10 cellular contexts compared by ENCODE assay signal in the genomic region with DNA sequence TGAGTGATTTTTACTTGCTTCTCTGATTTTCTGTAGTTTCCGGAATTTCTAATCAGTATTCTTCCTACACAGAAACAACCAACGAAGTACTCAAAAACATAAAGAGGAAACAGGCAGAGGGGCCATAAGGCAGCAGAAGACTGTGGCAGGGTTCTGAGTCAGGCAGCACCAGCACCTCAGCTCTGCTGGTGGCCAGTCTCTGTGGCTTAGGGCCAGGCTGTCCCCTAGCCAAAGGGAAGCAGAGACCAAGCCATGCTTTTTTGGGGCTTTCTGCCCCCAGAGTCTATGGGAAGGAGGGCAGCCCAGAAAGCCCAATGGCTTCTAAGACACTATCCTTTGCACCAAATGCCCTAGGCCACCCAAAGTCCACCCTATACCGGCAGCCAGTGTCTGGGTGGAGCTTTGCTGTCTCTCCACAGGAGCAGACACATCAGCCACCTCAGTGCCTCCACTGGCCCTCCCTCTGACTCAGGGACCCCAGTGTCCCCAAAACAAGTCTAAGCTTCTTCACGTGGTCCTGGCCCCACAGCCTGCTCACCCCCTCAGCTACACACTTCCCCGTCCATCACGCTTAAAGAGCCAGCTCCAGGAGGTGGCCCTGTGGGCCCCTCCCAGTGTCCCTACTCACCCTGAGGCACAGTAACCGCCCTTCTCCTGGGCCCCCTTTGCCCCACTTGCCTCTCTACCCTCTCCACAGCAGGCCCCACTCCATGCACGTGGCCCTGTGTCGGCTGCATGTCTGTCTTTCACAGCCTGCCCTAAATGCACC. TPM values are rescaled to one million over a fixed set of nuclear protein-coding genes. Genes with fewer than 3 reads are reported as not detected.
DNase-seq lines count a peak whose midpoint lies in the region; ATAC-seq and TF ChIP-seq lines count a peak whose summit lies in the region.
"Had no signal": no experiment of that assay in that cellular context is flagged by ENCODE, and none has a peak within 500 bp of the region (broad histone marks: within the 10 kb centered on the region; RNA-seq: fewer than 3 reads in every experiment).

No MANE protein-coding gene starts in this region.

- peaks cover 10% of the 10 kb centered on the region for H3K36me3 Mint-ChIP-seq in CD4-positive, CD25-positive, alpha-beta regulatory T cell

- no peak for ATAC-seq in CD4-positive, CD25-positive, alpha-beta regulatory T cell (ENCODE audit: low read depth in 2 of 2)
- no peak for ATAC-seq in GM19397 (IDR thresholded peaks at IDR 0.05; ENCODE audit: unreplicated experiment)

- intact Hi-C loops in PC-9 (cut with micrococcal nuclease; ENCODE audit: unreplicated experiment): no loop called here
- intact Hi-C loops in dorsolateral prefrontal cortex (cut with DNase I): loop anchor here (5.0 to 10.0 kb wide), 2 partner anchors 234 to 392 kb away; a partner anchor contains a TSS

- BruUV-seq in PC-9 (replicated peaks; lab: Mats Ljungman, UMichigan): no TSS peak

- H3K27ac Mint-ChIP-seq in CD4-positive, CD25-positive, alpha-beta regulatory T cell: peak overlapping the region; percentile 83 to 90 (median 86)

- TF ChIP-seq CTCF in PC-9 (conservative IDR thresholded peaks at IDR 0.05) (no peak), dorsolateral prefrontal cortex (IDR thresholded peaks at IDR 0.05 in 54 of 56, conservative IDR thresholded peaks at IDR 0.05 in 2 of 56; ENCODE audit: low read depth in 1 of 56, partially characterized antibody in 56 of 56) (no peak), neutrophil (IDR thresholded peaks at IDR 0.05) (no peak)

- no peaks in the 10 kb centered on the region for H3K27me3 ChIP-seq in CD4-positive, CD25-positive, alpha-beta regulatory T cell (ENCODE audit: control insufficient read depth, insufficient read depth, low read length)
- H3K27me3 ChIP-seq in PC-9 (ENCODE audit: insufficient read depth, low read depth): no peaks in the 10 kb centered on the region
- H3K27me3 ChIP-seq in dorsolateral prefrontal cortex: no peaks in the 10 kb centered on the region
- H3K27me3 ChIP-seq in neutrophil: no peaks in the 10 kb centered on the region
- no peaks in the 10 kb centered on the region for H3K27me3 ChIP-seq in MG63

- peaks cover 10% of the 10 kb centered on the region; the same call in 1 of the 2 replicates for H4K20me1 ChIP-seq in PC-9 (ENCODE audit: insufficient read depth)

- no peaks in the 10 kb centered on the region for H3K9me2 ChIP-seq in PC-9 (ENCODE audit: insufficient read depth)

- peaks cover 38% of the 10 kb centered on the region for H3F3A ChIP-seq in PC-9 (ENCODE audit: insufficient read depth, low read depth)

- peak overlapping the region; percentile 61 for H3K4me2 ChIP-seq in PC-9

- CTCF ChIA-PET in PC-9 (lab: Charles Lee): interaction anchor here (0.6 to 0.7 kb wide), 2 partner anchors 51 to 226 kb away, joined by 3 to 28 read pairs; no protein-coding TSS in a partner anchor

- POLR2A ChIA-PET in PC-9 (lab: Charles Lee; ENCODE audit: unreplicated experiment): interaction anchor here (0.6 to 1.2 kb wide), 6 partner anchors 11 to 57 kb away, joined by 3 to 9 read pairs (median 4); no protein-coding TSS in a partner anchor

- peaks cover 70% of the 10 kb centered on the region for H3K4me1 ChIP-seq in CD4-positive, CD25-positive, alpha-beta regulatory T cell (ENCODE audit: control insufficient read depth, insufficient read depth, low read length, poor library complexity, severe bottlenecking)
- H3K4me1 ChIP-seq in PC-9 (replicated peaks; ENCODE audit: insufficient read depth): peaks cover 70% of the 10 kb centered on the region
- H3K4me1 ChIP-seq in neutrophil (ENCODE audit: control insufficient read depth in 1 of 2, insufficient read depth in 1 of 2, low read depth in 1 of 2, low read length in 1 of 2): peaks cover 97 to 100% of the 10 kb centered on the region in 2 experiments

- no peak overlapping the region for H2AFZ ChIP-seq in PC-9

- peaks cover 69% of the 10 kb centered on the region for H3K79me2 ChIP-seq in PC-9 (ENCODE audit: low read depth)

- no peak overlapping the region for H3K4me3 ChIP-seq in CD4-positive, CD25-positive, alpha-beta regulatory T cell (ENCODE audit: low read depth, low read length)
- H3K4me3 ChIP-seq in PC-9: no peak overlapping the region
- no peak overlapping the region for H3K4me3 ChIP-seq in dorsolateral prefrontal cortex
- peak overlapping the region; percentile 12 to 50 for H3K4me3 ChIP-seq in neutrophil (ENCODE audit: low read depth in 1 of 2, low read length in 1 of 2)
- no peak overlapping the region for H3K4me3 ChIP-seq in MG63

- H3K9me3 Mint-ChIP-seq in CD4-positive, CD25-positive, alpha-beta regulatory T cell: no peaks in the 10 kb centered on the region

- H3K9me3 ChIP-seq in CD4-positive, CD25-positive, alpha-beta regulatory T cell (ENCODE audit: control insufficient read depth in 2 of 2, low read length in 2 of 2): no peaks in the 10 kb centered on the region
- H3K9me3 ChIP-seq in PC-9 (ENCODE audit: insufficient read depth, low read depth) (no peaks in the 10 kb centered on the region), neutrophil (no peaks in the 10 kb centered on the region), MG63 (no peaks in the 10 kb centered on the region)

- no peak for DNase-seq in CD4-positive, CD25-positive, alpha-beta regulatory T cell
- DNase-seq in PC-9: no peak
- DNase-seq in dorsolateral prefrontal cortex: peak in 1 of 10 donors; percentile 35
- DNase-seq in NCI-H1092 (lab: John Stamatoyannopoulos, UW): no peak
- DNase-seq in MG63: no peak
- DNase-seq in kidney glomerular epithelial cell (lab: John Stamatoyannopoulos, UW): no peak
- DNase-seq: NCI-H748 treated with DMSO at 0.1 percent for 48 hours had no signal

- H3K27ac ChIP-seq in CD4-positive, CD25-positive, alpha-beta regulatory T cell (ENCODE audit: insufficient read depth, low read length, poor library complexity, severe bottlenecking): peak overlapping the region; percentile 30
- H3K27ac ChIP-seq in PC-9 (peak overlapping the region; percentile 71), dorsolateral prefrontal cortex (peak overlapping the region in 54 of 59 donors; percentile 2 to 82 (median 64)), neutrophil (peak overlapping the region; percentile 86)

- H3K27me3 Mint-ChIP-seq in CD4-positive, CD25-positive, alpha-beta regulatory T cell: no peaks in the 10 kb centered on the region

- H3K4me1 Mint-ChIP-seq in CD4-positive, CD25-positive, alpha-beta regulatory T cell: peaks cover 26 to 82% (median 52%) of the 10 kb centered on the region in 4 donors

- peaks cover 19% of the 10 kb centered on the region for H3K36me3 ChIP-seq in CD4-positive, CD25-positive, alpha-beta regulatory T cell (ENCODE audit: control insufficient read depth, insufficient read depth, low read length)
- peaks cover 5% of the 10 kb centered on the region; the same call in 1 of the 2 replicates for H3K36me3 ChIP-seq in PC-9 (ENCODE audit: low read depth)
- no peaks in the 10 kb centered on the region for H3K36me3 ChIP-seq in neutrophil
- peaks cover 22% of the 10 kb centered on the region for H3K36me3 ChIP-seq in MG63

- H3K4me3 Mint-ChIP-seq in CD4-positive, CD25-positive, alpha-beta regulatory T cell: peak overlapping the region in 2 of 4 donors; percentile 72 to 74

RNA-seq across cellular contexts. Expression of a gene that starts 46.2 kb away (rescaled TPM):
- total RNA-seq in CD4-positive, CD25-positive, alpha-beta regulatory T cell: 71.8 TPM
- 100 to 1,000 TPM in 3 of 4 donors, 10 to 100 TPM in 1; 90.4 to 116 (median 106) TPM for polyA plus RNA-seq in CD4-positive, CD25-positive, alpha-beta regulatory T cell
- total RNA-seq in PC-9 (2021) (39.3 and 43.1 TPM in 2 replicates), dorsolateral prefrontal cortex (10 to 100 TPM; 30.9 to 54.9 (median 40.5) TPM)
- 12.0 and 13.7 TPM in 2 replicates for total RNA-seq in MG63 (2014; rRNA removed; shearing (Covaris generic); ENCODE audit: low replicate concordance)

RNA-seq across cellular contexts. Expression of a gene that starts 49.1 kb away (rescaled TPM):
- total RNA-seq in CD4-positive, CD25-positive, alpha-beta regulatory T cell: 429 TPM
- polyA plus RNA-seq in CD4-positive, CD25-positive, alpha-beta regulatory T cell: 10 to 100 TPM in 2 of 4 donors, 1 to 10 TPM in 2; 4.7 to 13.5 (median 8.6) TPM
- total RNA-seq in PC-9 (2021): 69.7 and 81.0 TPM in 2 replicates
- total RNA-seq in dorsolateral prefrontal cortex: 10 to 100 TPM in 112 of 120 experiments, 1 to 10 TPM in 8; 8.2 to 41.7 (median 16.9) TPM
- 0.99 and 4.8 TPM in 2 replicates for total RNA-seq in MG63 (2014; rRNA removed; shearing (Covaris generic); ENCODE audit: low replicate concordance)

RNA-seq across cellular contexts. Expression of a gene that starts 52.8 kb away (rescaled TPM):
- total RNA-seq in CD4-positive, CD25-positive, alpha-beta regulatory T cell: not detected
- polyA plus RNA-seq in CD4-positive, CD25-positive, alpha-beta regulatory T cell: not detected
- not detected in 2 replicates for total RNA-seq in PC-9 (2021)
- 10 to 100 TPM in 115 of 120 experiments, 1 to 10 TPM in 5; 7.9 to 65.0 (median 17.4) TPM for total RNA-seq in dorsolateral prefrontal cortex
- not detected in 2 replicates for total RNA-seq in MG63 (2014; rRNA removed; shearing (Covaris generic); ENCODE audit: low replicate concordance)
- total RNA-seq: mononuclear cell had no signal

Comparison
In these comparisons a context has a peak if more than half of its experiments do, and no peak if none do; other contexts are left out.
1. H3K27ac ChIP-seq: peak in every context shown above with its lines; median percentile 86 in neutrophil; 71 in PC-9; 64 in dorsolateral prefrontal cortex; 30 in CD4-positive, CD25-positive, alpha-beta regulatory T cell.
2. H3K4me3 ChIP-seq: peak in neutrophil (2 of 2); none in CD4-positive, CD25-positive, alpha-beta regulatory T cell (single experiment), PC-9 (single experiment), dorsolateral prefrontal cortex (0 of 59) and MG63 (single experiment).